Comparison of ENCODE assay signal across 22 cellular contexts in genomic region chr6:146444195-146444594, GRCh38.
"Had no signal": no experiment of that assay in that cellular context is flagged by ENCODE, and none has a peak within 500 bp of the region (broad histone marks: within the 10 kb centered on the region; RNA-seq: fewer than 3 reads in every experiment).

No MANE protein-coding gene starts in this region.

- H3K9me3 Mint-ChIP-seq: activated CD4-positive, alpha-beta memory T cell treated with anti-CD3 and anti-CD28 coated beads, Interleukin-2, amount 10 ng/mL, durations not matched to agents 7 days and 5 days; activated naive CD8-positive, alpha-beta T cell treated with anti-CD3 and anti-CD28 coated beads, Interleukin-2, amount 50 U/mL, for 24 hours had no signal

- H3K9me3 ChIP-seq: body of pancreas, pancreas, psoas muscle, right atrium auricular region had no signal

- H3K4me3 ChIP-seq: body of pancreas, cardiac muscle cell, heart left ventricle, pancreas, psoas muscle, right atrium auricular region, tibial artery had no signal

- DNase-seq: activated CD4-positive, alpha-beta memory T cell treated with anti-CD3 and anti-CD28 coated beads, Interleukin-2, amount 10 ng/mL, durations not matched to agents 7 days and 5 days; activated CD4-positive, alpha-beta T cell treated with anti-CD3 and anti-CD28 coated beads, Interleukin-2, amount 10 ng/mL, durations not matched to agents 24 days and 14 days; activated effector memory CD4-positive, alpha-beta T cell treated with anti-CD3 and anti-CD28 coated beads, Interleukin-2, amount 50 U/mL, for 16 hours; activated naive CD4-positive, alpha-beta T cell treated with anti-CD3 and anti-CD28 coated beads, Interleukin-2, amount 50 U/mL, for 16 hours; activated naive CD8-positive, alpha-beta T cell treated with anti-CD3 and anti-CD28 coated beads, Interleukin-2, amount 50 U/mL, for 24 hours; activated T-cell treated with anti-CD3 and anti-CD28 coated beads for 4 hours; anterior cingulate cortex; body of pancreas; heart left ventricle; pancreas; psoas muscle; stimulated activated CD4-positive, alpha-beta T cell treated with anti-CD3 and anti-CD28 coated beads, Interleukin-4, amount 100 ng/mL, for 24 hours; substantia nigra; T-helper 9 cell; tibial artery had no signal

- H3K27me3 ChIP-seq: body of pancreas, cardiac muscle cell, pancreas, right atrium auricular region, tibial artery had no signal

- H3K36me3 ChIP-seq: cardiac muscle cell, heart left ventricle, pancreas, right atrium auricular region, tibial artery had no signal

- H3K27ac ChIP-seq: body of pancreas, cardiac muscle cell, epithelial cell of prostate, heart left ventricle, pancreas, psoas muscle, right atrium auricular region, tibial artery had no signal

- H3K4me1 Mint-ChIP-seq: activated CD4-positive, alpha-beta memory T cell treated with anti-CD3 and anti-CD28 coated beads, Interleukin-2, amount 10 ng/mL, durations not matched to agents 7 days and 5 days; activated CD4-positive, alpha-beta T cell treated with anti-CD3 and anti-CD28 coated beads, Interleukin-2, amount 10 ng/mL, durations not matched to agents 24 days and 14 days; activated naive CD8-positive, alpha-beta T cell treated with anti-CD3 and anti-CD28 coated beads, Interleukin-2, amount 50 U/mL, for 24 hours; nephron had no signal

- FAIRE-seq: islet of Langerhans, pancreas had no signal

- H3K4me1 ChIP-seq: body of pancreas, heart left ventricle, pancreas, psoas muscle, right atrium auricular region, tibial artery had no signal

- H3K27ac Mint-ChIP-seq: activated CD4-positive, alpha-beta memory T cell treated with anti-CD3 and anti-CD28 coated beads, Interleukin-2, amount 10 ng/mL, durations not matched to agents 7 days and 5 days; activated CD4-positive, alpha-beta T cell treated with anti-CD3 and anti-CD28 coated beads, Interleukin-2, amount 10 ng/mL, durations not matched to agents 24 days and 14 days; activated naive CD8-positive, alpha-beta T cell treated with anti-CD3 and anti-CD28 coated beads, Interleukin-2, amount 50 U/mL, for 24 hours; nephron; stimulated activated naive CD8-positive, alpha-beta T cell treated with anti-CD3 and anti-CD28 coated beads, Interleukin-15, Interleukin-2, amounts not matched to agents 100 ng/mL and 50 ng/mL, for 24 hours had no signal

- H3K4me3 Mint-ChIP-seq: activated CD4-positive, alpha-beta memory T cell treated with anti-CD3 and anti-CD28 coated beads, Interleukin-2, amount 10 ng/mL, durations not matched to agents 7 days and 5 days; activated CD4-positive, alpha-beta T cell treated with anti-CD3 and anti-CD28 coated beads, Interleukin-2, amount 10 ng/mL, durations not matched to agents 24 days and 14 days; activated naive CD8-positive, alpha-beta T cell treated with anti-CD3 and anti-CD28 coated beads, Interleukin-2, amount 50 U/mL, for 24 hours; nephron; stimulated activated naive CD8-positive, alpha-beta T cell treated with anti-CD3 and anti-CD28 coated beads, Interleukin-15, Interleukin-2, amounts not matched to agents 100 ng/mL and 50 ng/mL, for 24 hours had no signal

- ATAC-seq: activated CD4-positive, CD25-positive, alpha-beta regulatory T cell treated with anti-CD3 and anti-CD28 coated beads, Interleukin-2, amount 50 U/mL, for 24 hours; activated naive CD8-positive, alpha-beta T cell treated with anti-CD3 and anti-CD28 coated beads, Interleukin-2, amount 50 U/mL, for 24 hours; body of pancreas; heart left ventricle; pancreas; psoas muscle had no signal

- H3K27me3 Mint-ChIP-seq: activated CD4-positive, alpha-beta memory T cell treated with anti-CD3 and anti-CD28 coated beads, Interleukin-2, amount 10 ng/mL, durations not matched to agents 7 days and 5 days; activated CD4-positive, alpha-beta T cell treated with anti-CD3 and anti-CD28 coated beads, Interleukin-2, amount 10 ng/mL, durations not matched to agents 24 days and 14 days had no signal
